In genomic region chr15:62124176-62124952, GRCh38 we compare ENCODE assay signal across 12 cellular contexts. TPM values are rescaled to one million over a fixed set of nuclear protein-coding genes. Genes with fewer than 3 reads are reported as not detected.
A peak's percentile ranks its signal among the peaks of the same experiment; 100 is the strongest.
DNase-seq lines count a peak whose midpoint lies in the region; ATAC-seq and TF ChIP-seq lines count a peak whose summit lies in the region.
"Had no signal": no experiment of that assay in that cellular context is flagged by ENCODE, and none has a peak within 500 bp of the region (broad histone marks: within the 10 kb centered on the region; RNA-seq: fewer than 3 reads in every experiment).

No MANE protein-coding gene starts in this region.

- no peak overlapping the region for H3K4me3 ChIP-seq in IMR-90 (ENCODE audit: insufficient read depth, low read depth, low read length)
- H3K4me3 ChIP-seq in liver (ENCODE audit: low read depth in 1 of 3, low read length in 3 of 3): no peak overlapping the region
- H3K4me3 ChIP-seq in smooth muscle cell: no peak overlapping the region
- H3K4me3 ChIP-seq: Peyer's patch had no signal

- H2BK15ac ChIP-seq in IMR-90 (ENCODE audit: low read depth, low read length): no peak overlapping the region

- no peak overlapping the region for H3K56ac ChIP-seq in IMR-90 (ENCODE audit: extremely low read depth, insufficient read depth, low read length)

- H3K27ac ChIP-seq in IMR-90 (ENCODE audit: insufficient read depth, low read length) (no peak overlapping the region), VCaP (peak overlapping the region; percentile 50), liver (ENCODE audit: low read depth in 1 of 2, low read length in 2 of 2) (peak overlapping the region; percentile 93 to 96), smooth muscle cell (ENCODE audit: low read depth) (no peak overlapping the region)

- no peak for TF ChIP-seq CTCF in IMR-90 (conservative IDR thresholded peaks at IDR 0.05; ENCODE audit: low read depth, low read length)
- TF ChIP-seq CTCF in VCaP (conservative IDR thresholded peaks at IDR 0.05): no peak
- TF ChIP-seq CTCF in liver (IDR thresholded peaks at IDR 0.05; ENCODE audit: low read depth, low read length, missing input control): no peak
- TF ChIP-seq CTCF in smooth muscle cell (IDR thresholded peaks at IDR 0.05; ENCODE audit: borderline replicate concordance, insufficient read depth, poor library complexity, severe bottlenecking): no peak

- WGBS in IMR-90 (ENCODE audit: extremely low coverage in 2 of 2, insufficient read length in 1 of 2), 2 experiments: no CpG with 5 or more reads among the region's 6 CpGs
- WGBS in liver: 16% methylated on average over 6 of the region's 6 CpGs
- 78% methylated on average over 6 of the region's 6 CpGs for WGBS in smooth muscle cell (ENCODE audit: low lambda C conversion rate)

- 0 out of 2 replicates have a peak, but pooled peaks cover 3% of the 10 kb centered on the region for H3K9me1 ChIP-seq in IMR-90 (ENCODE audit: insufficient read depth, low read length)

- no peak overlapping the region for H3K4ac ChIP-seq in IMR-90 (ENCODE audit: low read depth, low read length)

- no peak overlapping the region for H3K18ac ChIP-seq in IMR-90 (ENCODE audit: low read depth, low read length)

- DNase-seq in CD1c-positive myeloid dendritic cell (ENCODE audit: extremely low spot score): peak; percentile 8
- DNase-seq in IMR-90: peak; percentile 20
- no peak for DNase-seq in smooth muscle cell (lab: John Stamatoyannopoulos, UW; ENCODE audit: unreplicated experiment)
- DNase-seq in NCI-H2227 treated with DMSO at 0.1 percent for 48 hours (lab: John Stamatoyannopoulos, UW): no peak
- DNase-seq in AML-193 (lab: John Stamatoyannopoulos, UW): no peak
- DNase-seq: effector CD4-positive, alpha-beta T cell; GDM1; naive B cell; Peyer's patch had no signal

- dilution Hi-C loops in IMR-90 (cut with HindIII; ENCODE audit: low sequenced_read_pairs, unreplicated experiment): no loop called here

- H3K9ac ChIP-seq in IMR-90 (ENCODE audit: low read depth, low read length) (no peak overlapping the region), liver (ENCODE audit: low read depth in 1 of 2, low read length in 2 of 2) (peak overlapping the region in 1 of 2 donors; percentile 82), smooth muscle cell (ENCODE audit: low read depth) (no peak overlapping the region)

- H3K14ac ChIP-seq in IMR-90 (replicated peaks; ENCODE audit: low read depth, low read length): no peak overlapping the region

- H3K4me1 ChIP-seq in IMR-90 (ENCODE audit: control insufficient read depth, insufficient read depth, low read length): no peaks in the 10 kb centered on the region
- peaks cover 3 to 15% (median 11%) of the 10 kb centered on the region in 4 donors for H3K4me1 ChIP-seq in liver (ENCODE audit: control insufficient read depth in 4 of 4, insufficient read depth in 4 of 4, low read length in 3 of 4)
- H3K4me1 ChIP-seq in smooth muscle cell (ENCODE audit: low read depth): no peaks in the 10 kb centered on the region

- TF ChIP-seq RAD21 in IMR-90 (IDR thresholded peaks at IDR 0.05; ENCODE audit: low read length) (no peak), liver (IDR thresholded peaks at IDR 0.05) (no peak)

- H3K27me3 ChIP-seq in IMR-90 (ENCODE audit: control insufficient read depth, insufficient read depth, low read length) (peaks cover 5% of the 10 kb centered on the region), liver (ENCODE audit: control insufficient read depth in 4 of 4, insufficient read depth in 4 of 4, low read length in 3 of 4) (no peaks in the 10 kb centered on the region), smooth muscle cell (ENCODE audit: low read depth) (no peaks in the 10 kb centered on the region)
- H3K27me3 ChIP-seq: Peyer's patch had no signal

- no peak overlapping the region for H2BK5ac ChIP-seq in IMR-90 (ENCODE audit: low read depth, low read length, poor library complexity, severe bottlenecking)

- no peak for TF ChIP-seq POLR2A in IMR-90 (IDR thresholded peaks at IDR 0.05; ENCODE audit: low read depth, low read length)

- no peak overlapping the region for H4K91ac ChIP-seq in IMR-90 (ENCODE audit: insufficient read depth, low read depth, low read length)

- POLR2A ChIA-PET in IMR-90 (lab: Charles Lee; ENCODE audit: unreplicated experiment): no interaction called here

- no peak overlapping the region for H3K4me2 ChIP-seq in IMR-90 (ENCODE audit: low read depth, low read length)
- no peak overlapping the region for H3K4me2 ChIP-seq in smooth muscle cell

- no peaks in the 10 kb centered on the region for H3K79me2 ChIP-seq in smooth muscle cell (ENCODE audit: low read depth)

- no TSS peak for BruUV-seq in IMR-90 (replicated peaks; lab: Mats Ljungman, UMichigan)

- no peaks in the 10 kb centered on the region for H3K79me1 ChIP-seq in IMR-90 (ENCODE audit: low read depth in 1 of 2, low read length in 2 of 2)

- no peak overlapping the region for H3K23ac ChIP-seq in IMR-90 (ENCODE audit: low read depth, low read length)

- no peak overlapping the region for H2AK9ac ChIP-seq in IMR-90 (replicated peaks; ENCODE audit: low read depth, low read length, poor library complexity)

- H4K20me1 ChIP-seq in IMR-90 (ENCODE audit: insufficient read depth, low read length) (no peaks in the 10 kb centered on the region), smooth muscle cell (ENCODE audit: low read depth) (no peaks in the 10 kb centered on the region)

- no peak for ATAC-seq in IMR-90 (ENCODE audit: low read depth)
- ATAC-seq in HG03025 (IDR thresholded peaks at IDR 0.05; ENCODE audit: low FRiP score, unreplicated experiment): no peak

- peaks cover 8% of the 10 kb centered on the region for H3F3A ChIP-seq in smooth muscle cell (ENCODE audit: low read depth)

- no peak overlapping the region for H4K5ac ChIP-seq in IMR-90 (ENCODE audit: low read depth, low read length)

- in situ Hi-C loops in IMR-90 (cut with MboI; ENCODE audit: low sequenced_read_pairs): no loop called here

- intact Hi-C loops in IMR-90 (cut with micrococcal nuclease): no loop called here

- H4K8ac ChIP-seq in IMR-90 (ENCODE audit: low read depth in 2 of 2, low read length in 2 of 2): no peak overlapping the region

- no peak overlapping the region for H2BK20ac ChIP-seq in IMR-90 (ENCODE audit: low read depth, low read length)

- no peaks in the 10 kb centered on the region for H3K36me3 ChIP-seq in IMR-90 (ENCODE audit: control insufficient read depth, insufficient read depth, low read length)
- H3K36me3 ChIP-seq in liver (ENCODE audit: control insufficient read depth in 4 of 4, insufficient read depth in 3 of 4, low read depth in 1 of 4, low read length in 3 of 4): no peaks in the 10 kb centered on the region
- no peaks in the 10 kb centered on the region for H3K36me3 ChIP-seq in smooth muscle cell (ENCODE audit: low read depth)
- H3K36me3 ChIP-seq: Peyer's patch had no signal

- H3K9me3 ChIP-seq in IMR-90 (ENCODE audit: control insufficient read depth, insufficient read depth, low read length) (no peaks in the 10 kb centered on the region; the same call in 1 of the 2 replicates), liver (ENCODE audit: control insufficient read depth in 4 of 4, low read length in 3 of 4) (no peaks in the 10 kb centered on the region), smooth muscle cell (replicated peaks; ENCODE audit: low read depth) (no peaks in the 10 kb centered on the region)
- H3K9me3 ChIP-seq: Peyer's patch had no signal

- H2AK5ac ChIP-seq in IMR-90 (ENCODE audit: low read depth, low read length): no peak overlapping the region

- CTCF ChIA-PET in IMR-90 (lab: Yijun Ruan, JAX): no interaction called here

- H2AFZ ChIP-seq in IMR-90 (replicated peaks; ENCODE audit: low read length, poor library complexity) (no peak overlapping the region), smooth muscle cell (ENCODE audit: low read depth) (no peak overlapping the region)

- H2BK120ac ChIP-seq in IMR-90 (ENCODE audit: low read depth, low read length): no peak overlapping the region

TF ChIP-seq in IMR-90, 13 proteins besides CTCF, POLR2A, EP300 and RAD21 (continues in another document):
- TF ChIP-seq BHLHE40 (IDR thresholded peaks at IDR 0.05; ENCODE audit: low read depth, low read length): no peak
- TF ChIP-seq RFX5 (IDR thresholded peaks at IDR 0.05; ENCODE audit: low read depth, low read length): no peak
- TF ChIP-seq USF2 (IDR thresholded peaks at IDR 0.05; ENCODE audit: low read depth, low read length): no peak
- no peak for TF ChIP-seq MAFK (IDR thresholded peaks at IDR 0.05; ENCODE audit: low read depth, low read length)

TF ChIP-seq in liver, 16 proteins besides CTCF, POLR2A, EP300 and RAD21 (continues in another document):
- TF ChIP-seq NR2F2 (IDR thresholded peaks at IDR 0.05): no peak
- TF ChIP-seq ZBTB33 (IDR thresholded peaks at IDR 0.05): peak; percentile 64

RNA-seq across cellular contexts. Expression of gene C2CD4B, which starts 40.7 kb away (rescaled TPM):
- total RNA-seq in IMR-90 (2012; rRNA removed): not detected in 2 replicates
- not detected in 2 replicates for polyA plus RNA-seq in IMR-90 (2012; rRNA removed)
- not detected in 2 replicates for polyA plus RNA-seq in IMR-90 (2012; cell fraction: cytosol; rRNA removed)
- polyA plus RNA-seq in IMR-90 (2012; cell fraction: nucleus; rRNA removed; ENCODE audit: low replicate concordance): not detected in 2 replicates
- total RNA-seq in liver: 1 to 10 TPM in 1 of 2 donors, under 1 TPM in 1; 0.59 to 1.8 TPM
- under 1 TPM; 0.17 to 0.74 TPM for polyA plus RNA-seq in liver
- total RNA-seq in smooth muscle cell: 0.72 and 0.81 TPM in 2 replicates
- polyA plus RNA-seq in smooth muscle cell: 0.71 and 0.98 TPM in 2 replicates

RNA-seq across cellular contexts. Expression of gene C2CD4A, which starts 57.6 kb away (rescaled TPM):
- total RNA-seq in IMR-90 (2012; rRNA removed) (not detected in 2 replicates), liver (under 1 TPM in 1 of 2 donors, not detected in 1; under 0.01 TPM), smooth muscle cell (0.13 TPM in 1 of 2 replicates, not detected in the other)
- polyA plus RNA-seq in IMR-90 (2012; rRNA removed) (not detected in 2 replicates), liver (under 1 TPM in 1 of 2 donors, not detected in 1; 0.02 TPM), smooth muscle cell (0.35 and 0.66 TPM in 2 replicates)
- not detected in 2 replicates for polyA plus RNA-seq in IMR-90 (2012; cell fraction: cytosol; rRNA removed)
- not detected in 2 replicates for polyA plus RNA-seq in IMR-90 (2012; cell fraction: nucleus; rRNA removed; ENCODE audit: low replicate concordance)

Comparison
In these comparisons a context has a peak if more than half of its experiments do, and no peak if none do; other contexts are left out.
1. DNase-seq: peak in CD1c-positive myeloid dendritic cell (single experiment) and IMR-90 (single experiment); none in smooth muscle cell (single experiment), NCI-H2227 treated with DMSO at 0.1 percent for 48 hours (single experiment) and AML-193 (0 of 2).
2. H3K27ac ChIP-seq: peak in VCaP (single experiment) and liver (2 of 2); none in IMR-90 (single experiment) and smooth muscle cell (single experiment).